2 cellular contexts compared by ENCODE assay signal in genomic region chr3:12579919-12580318, GRCh38.
TF ChIP-seq lines count a peak whose summit lies in the region.

No MANE protein-coding gene starts in this region.

TF ChIP-seq in A549, 52 proteins besides CTCF, POLR2A, EP300 and RAD21:
- no peak for TF ChIP-seq HOXB5 (CRISPR knock-in tag; IDR thresholded peaks at IDR 0.05)
- no peak for TF ChIP-seq BHLHE40 (IDR thresholded peaks at IDR 0.05; ENCODE audit: low read depth, low read length)

TF ChIP-seq in HepG2, 621 proteins besides CTCF, POLR2A, EP300 and RAD21:
- TF ChIP-seq ZNF207 (IDR thresholded peaks at IDR 0.05; ENCODE audit: borderline replicate concordance) (no peak), ZNF556 (CRISPR knock-in tag; IDR thresholded peaks at IDR 0.05; ENCODE audit: borderline replicate concordance) (no peak), NBN (conservative IDR thresholded peaks at IDR 0.05) (no peak), HOXA5 (CRISPR knock-in tag; IDR thresholded peaks at IDR 0.05) (no peak), ZNF780A (CRISPR knock-in tag; IDR thresholded peaks at IDR 0.05) (no peak), KMT2A (CRISPR knock-in tag; IDR thresholded peaks at IDR 0.05) (no peak), ZNF44 (CRISPR knock-in tag; IDR thresholded peaks at IDR 0.05) (no peak), ZNF83 (CRISPR knock-in tag; IDR thresholded peaks at IDR 0.05; ENCODE audit: borderline replicate concordance) (no peak), PRDM4 (CRISPR knock-in tag; IDR thresholded peaks at IDR 0.05; ENCODE audit: borderline replicate concordance) (no peak), TFAP4 (IDR thresholded peaks at IDR 0.05; ENCODE audit: borderline replicate concordance, low read depth) (no peak), HNRNPLL (IDR thresholded peaks at IDR 0.05; ENCODE audit: low read depth, low read length, poor library complexity, severe bottlenecking) (no peak), NAIF1 (CRISPR knock-in tag; IDR thresholded peaks at IDR 0.05; ENCODE audit: borderline replicate concordance) (no peak), SNAPC2 (CRISPR knock-in tag; IDR thresholded peaks at IDR 0.05) (no peak), MIER2 (CRISPR knock-in tag; IDR thresholded peaks at IDR 0.05) (no peak)
